Comparison of ENCODE assay signal across 8 cellular contexts in genomic region chr7:131027287-131027773, GRCh38.
DNase-seq lines count a peak whose midpoint lies in the region; ATAC-seq lines count a peak whose summit lies in the region.

No MANE protein-coding gene starts in this region.

- intact Hi-C loops in activated T-helper 2 cell treated with anti-CD3 and anti-CD28 coated beads, Interferon-gamma antibody, Interleukin-2, Interleukin-4, amounts not matched to agents 10 μg/mL and 5 μg/mL and 100 μg/mL, durations not matched to agents 14 hours and 24 hours and 36 hours (cut with micrococcal nuclease): no loop called here
- intact Hi-C loops in right cardiac atrium (cut with DNase I): no loop called here

- H3K27ac Mint-ChIP-seq in activated T-helper 2 cell treated with anti-CD3 and anti-CD28 coated beads, Interferon-gamma antibody, Interleukin-2, Interleukin-4, amounts not matched to agents 10 μg/mL and 5 μg/mL and 100 μg/mL, durations not matched to agents 14 hours and 24 hours and 36 hours: peak overlapping the region; percentile 84

- DNase-seq in DMS 273 (lab: John Stamatoyannopoulos, UW; ENCODE audit: unreplicated experiment) (peak; percentile 92), LHCN-M2 (ENCODE audit: low read depth) (peak; percentile 82), right cardiac atrium (peak; percentile 50 to 70 (median 66)), NCI-H1092 (lab: John Stamatoyannopoulos, UW) (no peak), NCI-H82 (lab: John Stamatoyannopoulos, UW) (no peak)
- no peak for DNase-seq in activated T-helper 2 cell treated with anti-CD3 and anti-CD28 coated beads, Interferon-gamma antibody, Interleukin-2, Interleukin-4, amounts not matched to agents 10 μg/mL and 5 μg/mL and 100 μg/mL, durations not matched to agents 14 hours and 24 hours and 36 hours (ENCODE audit: low spot score)

- peak overlapping the region; percentile 10 for H3K27ac ChIP-seq in right cardiac atrium (ENCODE audit: low read length)
- H3K27ac ChIP-seq in temporal lobe (ENCODE audit: low read depth, low read length): peak overlapping the region; percentile 5

- no peaks in the 10 kb centered on the region for H3K27me3 ChIP-seq in right cardiac atrium (ENCODE audit: control insufficient read depth, insufficient read depth)

- H3K9me3 Mint-ChIP-seq in activated T-helper 2 cell treated with anti-CD3 and anti-CD28 coated beads, Interferon-gamma antibody, Interleukin-2, Interleukin-4, amounts not matched to agents 10 μg/mL and 5 μg/mL and 100 μg/mL, durations not matched to agents 14 hours and 24 hours and 36 hours: peaks cover 12% of the 10 kb centered on the region

- no peaks in the 10 kb centered on the region for H3K9me3 ChIP-seq in right cardiac atrium (ENCODE audit: control insufficient read depth, low read length)

- H3K4me1 Mint-ChIP-seq in activated T-helper 2 cell treated with anti-CD3 and anti-CD28 coated beads, Interferon-gamma antibody, Interleukin-2, Interleukin-4, amounts not matched to agents 10 μg/mL and 5 μg/mL and 100 μg/mL, durations not matched to agents 14 hours and 24 hours and 36 hours (ENCODE audit: low read depth): peaks cover 66% of the 10 kb centered on the region

- H3K4me3 Mint-ChIP-seq in activated T-helper 2 cell treated with anti-CD3 and anti-CD28 coated beads, Interferon-gamma antibody, Interleukin-2, Interleukin-4, amounts not matched to agents 10 μg/mL and 5 μg/mL and 100 μg/mL, durations not matched to agents 14 hours and 24 hours and 36 hours (ENCODE audit: low read depth): no peak overlapping the region

- H3K4me3 ChIP-seq in right cardiac atrium (ENCODE audit: low read length): no peak overlapping the region

- H3K36me3 Mint-ChIP-seq in activated T-helper 2 cell treated with anti-CD3 and anti-CD28 coated beads, Interferon-gamma antibody, Interleukin-2, Interleukin-4, amounts not matched to agents 10 μg/mL and 5 μg/mL and 100 μg/mL, durations not matched to agents 14 hours and 24 hours and 36 hours (ENCODE audit: low read depth): peaks cover 58% of the 10 kb centered on the region

- H3K27me3 Mint-ChIP-seq in activated T-helper 2 cell treated with anti-CD3 and anti-CD28 coated beads, Interferon-gamma antibody, Interleukin-2, Interleukin-4, amounts not matched to agents 10 μg/mL and 5 μg/mL and 100 μg/mL, durations not matched to agents 14 hours and 24 hours and 36 hours (ENCODE audit: low read depth): no peaks in the 10 kb centered on the region

- 68% methylated on average over 8 of the region's 8 CpGs for WGBS in right cardiac atrium

- H3K4me1 ChIP-seq in right cardiac atrium (ENCODE audit: control insufficient read depth, insufficient read depth, low read length): peaks cover 13% of the 10 kb centered on the region

- peak; percentile 72 to 82 for ATAC-seq in right cardiac atrium
- ATAC-seq in HG03095 (IDR thresholded peaks at IDR 0.05; ENCODE audit: unreplicated experiment): no peak

Comparison
In these comparisons a context has a peak if more than half of its experiments do, and no peak if none do; other contexts are left out.
1. DNase-seq: peak in DMS 273 (single experiment), LHCN-M2 (single experiment) and right cardiac atrium (3 of 3); none in activated T-helper 2 cell treated with anti-CD3 and anti-CD28 coated beads, Interferon-gamma antibody, Interleukin-2, Interleukin-4, amounts not matched to agents 10 μg/mL and 5 μg/mL and 100 μg/mL, durations not matched to agents 14 hours and 24 hours and 36 hours (single experiment), NCI-H1092 (single experiment) and NCI-H82 (single experiment).